8 cellular contexts compared by ENCODE assay signal in the genomic region with DNA sequence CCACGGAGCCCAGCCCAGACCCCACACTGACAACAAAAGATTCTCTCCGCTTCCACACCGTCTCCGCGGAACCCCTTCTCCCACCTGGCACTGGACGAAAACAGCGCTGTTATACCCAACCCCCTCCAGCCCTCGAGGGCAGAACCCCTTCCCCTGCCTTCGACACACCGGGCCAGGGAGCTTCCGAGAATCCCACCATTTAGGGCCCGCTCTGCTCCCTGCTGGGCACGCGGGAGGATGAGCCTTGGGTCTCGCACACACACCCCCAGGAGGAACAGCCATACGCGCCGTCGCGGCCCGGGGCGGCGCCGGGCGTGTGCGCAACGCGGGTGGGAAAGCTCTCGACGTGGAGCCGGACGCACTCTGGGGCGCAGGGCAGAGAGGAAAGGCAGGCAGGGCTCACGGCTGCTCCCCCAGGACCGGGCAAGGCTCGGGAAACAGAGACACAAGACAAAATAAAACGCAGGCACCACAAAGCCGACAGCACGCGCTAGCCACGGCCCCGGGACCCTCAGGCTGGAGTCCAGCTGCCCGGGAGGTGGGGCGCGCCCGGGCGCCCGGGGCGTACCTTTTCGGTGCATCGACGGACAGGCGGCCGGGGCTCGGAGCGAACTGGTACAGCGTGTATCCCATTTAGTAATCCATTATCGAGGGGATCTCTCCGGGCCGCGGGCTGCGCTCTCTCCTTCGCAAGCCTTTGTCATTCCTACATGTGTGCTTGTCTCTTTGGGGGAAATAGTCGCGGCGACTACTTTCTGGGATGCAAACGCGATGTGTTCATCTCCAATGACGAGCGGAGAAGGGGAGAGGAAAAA. TPM values are rescaled to one million over a fixed set of nuclear protein-coding genes. Genes with fewer than 3 reads are reported as not detected.
DNase-seq lines count a peak whose midpoint lies in the region; ATAC-seq and TF ChIP-seq lines count a peak whose summit lies in the region.

No MANE protein-coding gene starts in this region.

- H3K9me3 ChIP-seq in iPS DF 6.9 (ENCODE audit: control insufficient read depth, insufficient read depth, low read length) (no peaks in the 10 kb centered on the region), sigmoid colon (no peaks in the 10 kb centered on the region)

- no peak overlapping the region for H3K27ac Mint-ChIP-seq in CD14-positive monocyte

- H3K4me1 Mint-ChIP-seq in CD14-positive monocyte: peaks cover 31% of the 10 kb centered on the region

- H3K4me3 Mint-ChIP-seq in CD14-positive monocyte: peak overlapping the region; percentile 85 to 99

- H3K36me3 ChIP-seq in iPS DF 6.9 (ENCODE audit: control insufficient read depth, insufficient read depth, low read length): no peaks in the 10 kb centered on the region
- H3K36me3 ChIP-seq in sigmoid colon: no peaks in the 10 kb centered on the region

- TF ChIP-seq EP300 in sigmoid colon (IDR thresholded peaks at IDR 0.05): no peak

- H3K27me3 ChIP-seq in iPS DF 6.9 (ENCODE audit: control insufficient read depth, insufficient read depth, low read length) (no peaks in the 10 kb centered on the region), sigmoid colon (no peaks in the 10 kb centered on the region)

- DNase-seq in CD14-positive monocyte (ENCODE audit: low spot score) (no peak), HK-2 (ENCODE audit: unreplicated experiment) (peak; percentile 41), anterior cingulate cortex (lab: John Stamatoyannopoulos, UW) (peak in 30 of 58 donors; percentile 10 to 66 (median 46)), iPS DF 6.9 (ENCODE audit: low read depth, low spot score) (no peak), sigmoid colon (no peak)

- intact Hi-C loops in CD14-positive monocyte (cut with micrococcal nuclease): no loop called here
- intact Hi-C loops in sigmoid colon (cut with DNase I): loop anchor here (2.0 to 10.0 kb wide), 10 partner anchors 51 to 1161 kb away; no protein-coding TSS in a partner anchor

- peaks cover 92 to 97% (median 92%) of the 10 kb centered on the region in 3 donors for H3K27me3 Mint-ChIP-seq in CD14-positive monocyte (ENCODE audit: low read depth in 3 of 3)

- H3K27ac ChIP-seq in iPS DF 6.9 (ENCODE audit: low read length) (no peak overlapping the region), sigmoid colon (peak overlapping the region; percentile 80 to 85 (median 82))

- H3K36me3 Mint-ChIP-seq in CD14-positive monocyte: peaks cover 0 to 9% of the 10 kb centered on the region in 2 donors

- no peak for TF ChIP-seq CTCF in CD14-positive monocyte (IDR thresholded peaks at IDR 0.05)
- TF ChIP-seq CTCF in sigmoid colon (IDR thresholded peaks at IDR 0.05): no peak

- peak overlapping the region; percentile 99 for H3K4me3 ChIP-seq in iPS DF 6.9 (ENCODE audit: low read length)
- H3K4me3 ChIP-seq in sigmoid colon: peak overlapping the region; percentile 79 to 83 (median 82)

- ATAC-seq in HG02798 (IDR thresholded peaks at IDR 0.05; ENCODE audit: poor library complexity, unreplicated experiment) (no peak), GM18502 (IDR thresholded peaks at IDR 0.05; ENCODE audit: poor library complexity, unreplicated experiment) (no peak), GM19467 (IDR thresholded peaks at IDR 0.05; ENCODE audit: unreplicated experiment) (no peak)

- TF ChIP-seq POLR2A in sigmoid colon (IDR thresholded peaks at IDR 0.05): no peak

- H3K9me3 Mint-ChIP-seq in CD14-positive monocyte: peaks cover 0 to 27% (median 8%) of the 10 kb centered on the region in 7 donors

- no CpG with 5 or more reads among the region's 70 CpGs for WGBS in iPS DF 6.9 (ENCODE audit: insufficient coverage, insufficient read length)
- 1% methylated on average over 70 of the region's 70 CpGs for WGBS in sigmoid colon, 2 donors

- H3K4me1 ChIP-seq in iPS DF 6.9 (ENCODE audit: control insufficient read depth, insufficient read depth, low read length): peaks cover 4% of the 10 kb centered on the region; the same call in 1 of the 2 replicates
- H3K4me1 ChIP-seq in sigmoid colon: peaks cover 6 to 42% (median 27%) of the 10 kb centered on the region in 4 donors

RNA-seq across cellular contexts. Expression of gene SEMA6A, which starts 0.8 kb away (rescaled TPM):
- under 1 TPM in 1 of 2 donors, not detected in 1; 0.16 TPM for polyA plus RNA-seq in CD14-positive monocyte
- total RNA-seq in sigmoid colon: 10 to 100 TPM; 25.0 to 55.7 (median 39.5) TPM
- 10 to 100 TPM in 1 of 3 donors, 1 to 10 TPM in 2; 4.9 to 16.3 (median 8.4) TPM for polyA plus RNA-seq in sigmoid colon

Comparison
In these comparisons a context has a peak if more than half of its experiments do, and no peak if none do; other contexts are left out.
1. DNase-seq: peak in HK-2 (single experiment) and anterior cingulate cortex (30 of 58); none in CD14-positive monocyte (single experiment), iPS DF 6.9 (single experiment) and sigmoid colon (single experiment).
2. RNA of gene SEMA6A, which starts 0.8 kb away (polyA plus RNA-seq): 4.9 to 16.3 TPM in sigmoid colon; 0.16 TPM in CD14-positive monocyte; every median in the first group is over 4 times any median in the second.